Comparison of ENCODE assay signal across 8 cellular contexts in the genomic region with DNA sequence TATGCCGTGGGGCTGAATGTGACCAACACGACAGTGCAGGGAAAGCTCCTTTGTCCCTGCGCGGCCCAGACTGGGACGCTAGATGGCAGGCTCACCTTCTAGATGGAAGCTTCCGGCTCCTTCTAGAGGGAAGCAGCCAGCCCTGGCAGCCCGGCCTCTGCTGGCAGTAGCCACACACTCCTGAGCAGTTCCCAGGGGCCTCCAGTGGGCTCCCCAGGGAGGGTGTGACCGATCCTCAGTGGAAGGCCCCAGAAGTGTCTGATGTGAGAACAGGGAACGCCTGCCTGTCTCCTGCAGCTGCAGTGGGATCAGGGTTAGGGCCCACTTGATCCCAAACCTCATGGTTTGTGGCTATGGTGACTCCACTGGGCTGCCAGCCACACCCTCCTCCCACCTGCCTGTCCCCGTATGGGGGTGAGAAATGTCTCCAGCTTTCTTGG. TPM values are rescaled to one million over a fixed set of nuclear protein-coding genes. Genes with fewer than 3 reads are reported as not detected.
DNase-seq lines count a peak whose midpoint lies in the region; ATAC-seq and TF ChIP-seq lines count a peak whose summit lies in the region.

No MANE protein-coding gene starts in this region.

- H3K27me3 Mint-ChIP-seq in activated T-helper 17 cell treated with anti-CD3 and anti-CD28 coated beads, Interleukin-2, amount 50 U/mL, for 72 hours = peaks cover 7% of the 10 kb centered on the region

- peaks cover 3% of the 10 kb centered on the region; the same call in 1 of the 2 replicates for H3K4me1 ChIP-seq in MM.1S (ENCODE audit: low read length)
- H3K4me1 ChIP-seq in RWPE2 (ENCODE audit: insufficient read depth, poor library complexity, severe bottlenecking) = no peaks in the 10 kb centered on the region
- H3K4me1 ChIP-seq in osteoblast (ENCODE audit: insufficient read depth, low read length) = peaks cover 2% of the 10 kb centered on the region
- peaks cover 6 to 14% of the 10 kb centered on the region in 2 donors for H3K4me1 ChIP-seq in thyroid gland

- H3K27me3 ChIP-seq in MM.1S (replicated peaks; ENCODE audit: insufficient read depth, low read length) = no peaks in the 10 kb centered on the region
- H3K27me3 ChIP-seq in RWPE2 (ENCODE audit: insufficient read depth, poor library complexity, severe bottlenecking) = no peaks in the 10 kb centered on the region
- peaks cover 8% of the 10 kb centered on the region for H3K27me3 ChIP-seq in osteoblast (ENCODE audit: insufficient read depth, low read length)
- H3K27me3 ChIP-seq in thyroid gland = no peaks in the 10 kb centered on the region

- H3K79me2 ChIP-seq in MM.1S (ENCODE audit: low read length) = no peaks in the 10 kb centered on the region
- no peaks in the 10 kb centered on the region for H3K79me2 ChIP-seq in osteoblast (ENCODE audit: insufficient read depth, low read length)

- H3K9me2 ChIP-seq in MM.1S (replicated peaks; ENCODE audit: insufficient read depth, low read length) = no peaks in the 10 kb centered on the region

- H4K20me1 ChIP-seq in MM.1S (ENCODE audit: insufficient read depth, low read length) = no peaks in the 10 kb centered on the region
- H4K20me1 ChIP-seq in osteoblast (ENCODE audit: insufficient read depth, low read length) = no peaks in the 10 kb centered on the region

- H2AFZ ChIP-seq in MM.1S (ENCODE audit: low read length) (peak overlapping the region; percentile 98), osteoblast (ENCODE audit: low read length) (peak overlapping the region; percentile 11)

- TF ChIP-seq CTCF in MM.1S (IDR thresholded peaks at IDR 0.05; ENCODE audit: low read length) = peak; percentile 91
- TF ChIP-seq CTCF in RWPE2 (IDR thresholded peaks at IDR 0.05; ENCODE audit: poor library complexity, severe bottlenecking) = peak; percentile 86
- TF ChIP-seq CTCF in fibroblast of villous mesenchyme (IDR thresholded peaks at IDR 0.05; ENCODE audit: insufficient read depth, low read depth, low read length) = peak; percentile 99
- TF ChIP-seq CTCF in osteoblast (IDR thresholded peaks at IDR 0.05; ENCODE audit: extremely low read depth, low read depth, low read length) = peak; percentile 93
- peak; percentile 43 to 94 (median 90) for TF ChIP-seq CTCF in thyroid gland (IDR thresholded peaks at IDR 0.05)

- intact Hi-C loops in thyroid gland (cut with DNase I) = no loop called here

- 2 to 4% methylated on average over 7 to 9 of the region's 10 CpGs for WGBS in thyroid gland, 2 donors

- H3K27ac ChIP-seq in MM.1S (ENCODE audit: low read length) (no peak overlapping the region), RWPE2 (ENCODE audit: poor library complexity, severe bottlenecking) (no peak overlapping the region), osteoblast (ENCODE audit: low read depth, low read length) (no peak overlapping the region), thyroid gland (peak overlapping the region in 2 of 3 donors; percentile 34 to 77)

- H3K9me3 ChIP-seq in MM.1S (replicated peaks; ENCODE audit: insufficient read depth, low read length) = no peaks in the 10 kb centered on the region
- H3K9me3 ChIP-seq in RWPE2 (ENCODE audit: severe bottlenecking) = no peaks in the 10 kb centered on the region
- no peaks in the 10 kb centered on the region for H3K9me3 ChIP-seq in osteoblast (ENCODE audit: low read depth, low read length)
- no peaks in the 10 kb centered on the region for H3K9me3 ChIP-seq in thyroid gland

- H3K4me2 ChIP-seq in MM.1S (ENCODE audit: low read depth, low read length) (peak overlapping the region; percentile 24; the same call in 1 of the 2 replicates), osteoblast (ENCODE audit: insufficient read depth, low read length) (peak overlapping the region; percentile 51)

- no peaks in the 10 kb centered on the region for H3K9me3 Mint-ChIP-seq in activated T-helper 17 cell treated with anti-CD3 and anti-CD28 coated beads, Interleukin-2, amount 50 U/mL, for 72 hours

- H3K4me1 Mint-ChIP-seq in activated T-helper 17 cell treated with anti-CD3 and anti-CD28 coated beads, Interleukin-2, amount 50 U/mL, for 72 hours = no peaks in the 10 kb centered on the region

- no peak overlapping the region for H3K4me3 ChIP-seq in MM.1S (ENCODE audit: low read length)
- H3K4me3 ChIP-seq in RWPE2 (ENCODE audit: severe bottlenecking) = no peak overlapping the region
- no peak overlapping the region for H3K4me3 ChIP-seq in fibroblast of villous mesenchyme (ENCODE audit: low read depth, low read length)
- H3K4me3 ChIP-seq in osteoblast (ENCODE audit: insufficient read depth, low read length) = no peak overlapping the region
- no peak overlapping the region for H3K4me3 ChIP-seq in thyroid gland (replicated peaks in 1 of 3)

- ATAC-seq in RWPE2 (ENCODE audit: low read depth) = peak; percentile 100
- ATAC-seq in activated T-helper 17 cell treated with anti-CD3 and anti-CD28 coated beads, Interleukin-2, amount 50 U/mL, for 72 hours (replicated peaks) = peak; percentile 99

- DNase-seq in GM03348 (ENCODE audit: low spot score) (peak; percentile 93), HCEC 1CT (peak; percentile 79), MM.1S (peak; percentile 90), RWPE2 (ENCODE audit: low spot score) (peak; percentile 78), fibroblast of villous mesenchyme (ENCODE audit: low read depth) (peak; percentile 83), osteoblast (ENCODE audit: insufficient read length, low spot score, missing footprints) (peak; percentile 91), thyroid gland (peak; percentile 90 to 93)

- H3F3A ChIP-seq in MM.1S (ENCODE audit: insufficient read depth, low read length) = no peaks in the 10 kb centered on the region

- H3K9ac ChIP-seq in MM.1S (ENCODE audit: low read length) = no peak overlapping the region

- H3K36me3 ChIP-seq in MM.1S (replicated peaks; ENCODE audit: insufficient read depth, low read length) = no peaks in the 10 kb centered on the region
- no peaks in the 10 kb centered on the region for H3K36me3 ChIP-seq in RWPE2 (ENCODE audit: low read depth)
- H3K36me3 ChIP-seq in osteoblast (ENCODE audit: insufficient read depth, low read length) = no peaks in the 10 kb centered on the region
- H3K36me3 ChIP-seq in thyroid gland = no peaks in the 10 kb centered on the region

- no peak overlapping the region for H3K4me3 Mint-ChIP-seq in activated T-helper 17 cell treated with anti-CD3 and anti-CD28 coated beads, Interleukin-2, amount 50 U/mL, for 72 hours

- no peak overlapping the region for H3K27ac Mint-ChIP-seq in activated T-helper 17 cell treated with anti-CD3 and anti-CD28 coated beads, Interleukin-2, amount 50 U/mL, for 72 hours

- H3K36me3 Mint-ChIP-seq in activated T-helper 17 cell treated with anti-CD3 and anti-CD28 coated beads, Interleukin-2, amount 50 U/mL, for 72 hours (ENCODE audit: low read depth) = no peaks in the 10 kb centered on the region

- no peak for TF ChIP-seq POLR2A in thyroid gland (IDR thresholded peaks at IDR 0.05)

RNA-seq across cellular contexts. Expression of a gene that starts 48.5 kb away (rescaled TPM):
- total RNA-seq in activated T-helper 17 cell treated with anti-CD3 and anti-CD28 coated beads, Interleukin-2, amount 50 U/mL, for 72 hours = 100 to 1,000 TPM; 109 to 172 TPM
- total RNA-seq in fibroblast of villous mesenchyme = 49.9 and 63.9 TPM in 2 replicates
- total RNA-seq in osteoblast = 57.2 and 58.6 TPM in 2 replicates
- total RNA-seq in thyroid gland = 10 to 100 TPM; 47.5 to 79.3 (median 54.9) TPM

Comparison
In these comparisons a context has a peak if more than half of its experiments do, and no peak if none do; other contexts are left out.
1. H3K27ac ChIP-seq: peak in thyroid gland (2 of 3); none in MM.1S (single experiment), RWPE2 (single experiment) and osteoblast (single experiment).
2. Peak in every context shown above with its lines, with median percentiles within 50 percentile points of each other: DNase-seq and CTCF ChIP-seq.